26 cellular contexts compared by ENCODE assay signal in the genomic region with DNA sequence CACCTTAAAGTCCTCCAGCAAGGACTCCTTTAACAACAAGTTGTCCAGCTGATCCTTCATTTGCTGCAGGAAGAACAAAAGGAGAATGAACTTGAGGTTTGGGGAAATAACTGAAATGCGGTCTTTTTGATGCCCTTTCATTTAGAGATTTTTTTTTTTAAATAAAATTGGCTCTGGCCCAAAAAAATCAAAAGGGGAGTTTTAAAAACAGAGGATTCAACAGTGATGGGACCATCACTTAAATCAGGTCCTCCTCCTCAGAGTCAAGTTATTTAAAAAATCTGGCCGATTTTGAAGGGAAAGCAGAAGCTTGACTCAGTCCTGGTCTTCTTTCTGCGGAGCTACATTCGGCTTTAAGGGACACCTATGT. TPM values are rescaled to one million over a fixed set of nuclear protein-coding genes. Genes with fewer than 3 reads are reported as not detected.
DNase-seq lines count a peak whose midpoint lies in the region; ATAC-seq and TF ChIP-seq lines count a peak whose summit lies in the region.
"Had no signal": no experiment of that assay in that cellular context is flagged by ENCODE, and none has a peak within 500 bp of the region (broad histone marks: within the 10 kb centered on the region; RNA-seq: fewer than 3 reads in every experiment).

No MANE protein-coding gene starts in this region.

- H4K20me1 ChIP-seq in smooth muscle cell (ENCODE audit: low read depth): no peaks in the 10 kb centered on the region

- no peaks in the 10 kb centered on the region for H3K79me2 ChIP-seq in smooth muscle cell (ENCODE audit: low read depth)

- no peak for DNase-seq in T-helper 2 cell treated with Interferon-gamma antibody and Interleukin-4, amounts not matched to agents 5 μg/mL and 100 μg/mL, for 36 hours (ENCODE audit: low spot score)
- DNase-seq in T-helper 2 cell: no peak
- no peak for DNase-seq in GM12865 (ENCODE audit: low read depth)
- DNase-seq in activated naive CD8-positive, alpha-beta T cell treated with anti-CD3 and anti-CD28 coated beads, Interleukin-2, amount 50 U/mL, for 24 hours: no peak
- no peak for DNase-seq in smooth muscle cell (lab: John Stamatoyannopoulos, UW; ENCODE audit: unreplicated experiment)
- DNase-seq in testis: no peak
- DNase-seq: 8988T; activated naive CD4-positive, alpha-beta T cell treated with Interleukin-2 at 50 U/mL for 16 hours; DMS79 treated with DMSO at 0.1 percent for 48 hours; HFFc6; left cardiac atrium; NCI-H2029; NCI-H510A treated with DMSO at 0.1 percent for 48 hours; Right ventricle myocardium superior; stimulated activated CD4-positive, alpha-beta T cell treated with anti-CD3 and anti-CD28 coated beads, Interleukin-4, amount 100 ng/mL, for 24 hours; stimulated activated CD8-positive, alpha-beta memory T cell treated with anti-CD3 and anti-CD28 coated beads, Interleukin-4, amount 100 ng/mL, for 48 hours; T-helper 1 cell had no signal

- H3K36me3 Mint-ChIP-seq in T-helper 2 cell treated with Interferon-gamma antibody and Interleukin-4, amounts not matched to agents 5 μg/mL and 100 μg/mL, for 36 hours (ENCODE audit: low read depth): no peaks in the 10 kb centered on the region
- H3K36me3 Mint-ChIP-seq in activated naive CD8-positive, alpha-beta T cell treated with anti-CD3 and anti-CD28 coated beads, Interleukin-2, amount 50 U/mL, for 24 hours (ENCODE audit: low read depth): no peaks in the 10 kb centered on the region
- H3K36me3 Mint-ChIP-seq: WTC11 had no signal

- H3K4me1 ChIP-seq in smooth muscle cell (ENCODE audit: low read depth) (peaks cover 21% of the 10 kb centered on the region), testis (no peaks in the 10 kb centered on the region)
- H3K4me1 ChIP-seq: gastrocnemius medialis had no signal

- H3F3A ChIP-seq in smooth muscle cell (ENCODE audit: low read depth): peaks cover 8% of the 10 kb centered on the region

- H3K9me3 ChIP-seq in smooth muscle cell (replicated peaks; ENCODE audit: low read depth) (no peaks in the 10 kb centered on the region), testis (no peaks in the 10 kb centered on the region)
- H3K9me3 ChIP-seq: body of pancreas, gastrocnemius medialis, upper lobe of left lung had no signal

- H3K27ac ChIP-seq in smooth muscle cell (ENCODE audit: low read depth): peak overlapping the region; percentile 65
- no peak overlapping the region for H3K27ac ChIP-seq in testis
- H3K27ac ChIP-seq: C4-2B, gastrocnemius medialis had no signal

- WGBS in smooth muscle cell (ENCODE audit: low lambda C conversion rate): 80% methylated on average over 4 of the region's 4 CpGs
- 75% methylated on average over 4 of the region's 4 CpGs for WGBS in testis, 2 donors

- peak overlapping the region; percentile 24 for H3K4me3 Mint-ChIP-seq in T-helper 2 cell treated with Interferon-gamma antibody and Interleukin-4, amounts not matched to agents 5 μg/mL and 100 μg/mL, for 36 hours
- H3K4me3 Mint-ChIP-seq in activated naive CD8-positive, alpha-beta T cell treated with anti-CD3 and anti-CD28 coated beads, Interleukin-2, amount 50 U/mL, for 24 hours: peak overlapping the region; percentile 20
- H3K4me3 Mint-ChIP-seq: HFFc6, WTC11 had no signal

- no peak for ATAC-seq in activated naive CD8-positive, alpha-beta T cell treated with anti-CD3 and anti-CD28 coated beads, Interleukin-2, amount 50 U/mL, for 24 hours
- no peak for ATAC-seq in HG03354 (IDR thresholded peaks at IDR 0.05; ENCODE audit: poor library complexity, severe bottlenecking, unreplicated experiment)
- ATAC-seq in GM18502 (IDR thresholded peaks at IDR 0.05; ENCODE audit: poor library complexity, unreplicated experiment): no peak
- ATAC-seq: body of pancreas had no signal

- H3K4me3 ChIP-seq in GM12865 (ENCODE audit: low read depth, low read length) (peak overlapping the region; percentile 61), smooth muscle cell (no peak overlapping the region), testis (no peak overlapping the region)
- H3K4me3 ChIP-seq: body of pancreas had no signal

- H3K27me3 ChIP-seq in smooth muscle cell (ENCODE audit: low read depth): no peaks in the 10 kb centered on the region
- no peaks in the 10 kb centered on the region for H3K27me3 ChIP-seq in testis
- H3K27me3 ChIP-seq: body of pancreas, gastrocnemius medialis, upper lobe of left lung had no signal

- intact Hi-C loops in testis (cut with DNase I; ENCODE audit: low total_unique reads): no loop called here

- peaks cover 32% of the 10 kb centered on the region for H3K27me3 Mint-ChIP-seq in T-helper 2 cell treated with Interferon-gamma antibody and Interleukin-4, amounts not matched to agents 5 μg/mL and 100 μg/mL, for 36 hours (ENCODE audit: low read depth)
- H3K27me3 Mint-ChIP-seq in activated naive CD8-positive, alpha-beta T cell treated with anti-CD3 and anti-CD28 coated beads, Interleukin-2, amount 50 U/mL, for 24 hours: peaks cover 20% of the 10 kb centered on the region

- TF ChIP-seq CTCF in GM12865 (IDR thresholded peaks at IDR 0.05; ENCODE audit: insufficient read depth, low read depth, low read length, missing control alignments) (no peak), smooth muscle cell (IDR thresholded peaks at IDR 0.05; ENCODE audit: borderline replicate concordance, insufficient read depth, poor library complexity, severe bottlenecking) (no peak), testis (IDR thresholded peaks at IDR 0.05) (no peak)

- no peaks in the 10 kb centered on the region for H3K9me3 Mint-ChIP-seq in T-helper 2 cell treated with Interferon-gamma antibody and Interleukin-4, amounts not matched to agents 5 μg/mL and 100 μg/mL, for 36 hours
- no peaks in the 10 kb centered on the region for H3K9me3 Mint-ChIP-seq in activated naive CD8-positive, alpha-beta T cell treated with anti-CD3 and anti-CD28 coated beads, Interleukin-2, amount 50 U/mL, for 24 hours
- H3K9me3 Mint-ChIP-seq: HFFc6, WTC11 had no signal

- H3K4me2 ChIP-seq in smooth muscle cell: peak overlapping the region; percentile 81

- no peak overlapping the region for H3K27ac Mint-ChIP-seq in T-helper 2 cell treated with Interferon-gamma antibody and Interleukin-4, amounts not matched to agents 5 μg/mL and 100 μg/mL, for 36 hours
- no peak overlapping the region for H3K27ac Mint-ChIP-seq in activated naive CD8-positive, alpha-beta T cell treated with anti-CD3 and anti-CD28 coated beads, Interleukin-2, amount 50 U/mL, for 24 hours
- H3K27ac Mint-ChIP-seq: HFFc6, WTC11 had no signal

- no peak overlapping the region for H3K9ac ChIP-seq in smooth muscle cell (ENCODE audit: low read depth)

- no peak for TF ChIP-seq POLR2A in testis (IDR thresholded peaks at IDR 0.05)

- H3K36me3 ChIP-seq in smooth muscle cell (ENCODE audit: low read depth) (no peaks in the 10 kb centered on the region), testis (ENCODE audit: low read depth, missing control alignments) (no peaks in the 10 kb centered on the region)
- H3K36me3 ChIP-seq: gastrocnemius medialis, upper lobe of left lung had no signal

- peaks cover 72% of the 10 kb centered on the region for H3K4me1 Mint-ChIP-seq in T-helper 2 cell treated with Interferon-gamma antibody and Interleukin-4, amounts not matched to agents 5 μg/mL and 100 μg/mL, for 36 hours (ENCODE audit: low read depth)
- H3K4me1 Mint-ChIP-seq in activated naive CD8-positive, alpha-beta T cell treated with anti-CD3 and anti-CD28 coated beads, Interleukin-2, amount 50 U/mL, for 24 hours: peaks cover 82% of the 10 kb centered on the region

- H2AFZ ChIP-seq in smooth muscle cell (ENCODE audit: low read depth): no peak overlapping the region

RNA-seq across cellular contexts. Expression of a gene that starts 0.8 kb away (rescaled TPM):
- total RNA-seq in smooth muscle cell (not detected in 2 replicates), testis (not detected)
- polyA plus RNA-seq in smooth muscle cell (0.35 and 0.52 TPM in 2 replicates), testis (ENCODE audit: insufficient read depth, low read depth, low replicate concordance) (0.37 TPM)
- total RNA-seq: body of pancreas, gastrocnemius medialis, HFFc6, left cardiac atrium, mucosa of gallbladder, osteocyte, Right ventricle myocardium superior, upper lobe of left lung, WTC11 had no signal

RNA-seq across cellular contexts. Expression of a gene that starts 1.0 kb away (rescaled TPM):
- total RNA-seq in smooth muscle cell (0.36 and 2.2 TPM in 2 replicates), testis (1 to 10 TPM; 1.4 to 1.7 TPM)
- polyA plus RNA-seq in smooth muscle cell (1.2 and 2.8 TPM in 2 replicates), testis (ENCODE audit: insufficient read depth, low read depth, low replicate concordance) (3.5 TPM)
- total RNA-seq: HFFc6, osteocyte, WTC11 had no signal
